In the genomic region with DNA sequence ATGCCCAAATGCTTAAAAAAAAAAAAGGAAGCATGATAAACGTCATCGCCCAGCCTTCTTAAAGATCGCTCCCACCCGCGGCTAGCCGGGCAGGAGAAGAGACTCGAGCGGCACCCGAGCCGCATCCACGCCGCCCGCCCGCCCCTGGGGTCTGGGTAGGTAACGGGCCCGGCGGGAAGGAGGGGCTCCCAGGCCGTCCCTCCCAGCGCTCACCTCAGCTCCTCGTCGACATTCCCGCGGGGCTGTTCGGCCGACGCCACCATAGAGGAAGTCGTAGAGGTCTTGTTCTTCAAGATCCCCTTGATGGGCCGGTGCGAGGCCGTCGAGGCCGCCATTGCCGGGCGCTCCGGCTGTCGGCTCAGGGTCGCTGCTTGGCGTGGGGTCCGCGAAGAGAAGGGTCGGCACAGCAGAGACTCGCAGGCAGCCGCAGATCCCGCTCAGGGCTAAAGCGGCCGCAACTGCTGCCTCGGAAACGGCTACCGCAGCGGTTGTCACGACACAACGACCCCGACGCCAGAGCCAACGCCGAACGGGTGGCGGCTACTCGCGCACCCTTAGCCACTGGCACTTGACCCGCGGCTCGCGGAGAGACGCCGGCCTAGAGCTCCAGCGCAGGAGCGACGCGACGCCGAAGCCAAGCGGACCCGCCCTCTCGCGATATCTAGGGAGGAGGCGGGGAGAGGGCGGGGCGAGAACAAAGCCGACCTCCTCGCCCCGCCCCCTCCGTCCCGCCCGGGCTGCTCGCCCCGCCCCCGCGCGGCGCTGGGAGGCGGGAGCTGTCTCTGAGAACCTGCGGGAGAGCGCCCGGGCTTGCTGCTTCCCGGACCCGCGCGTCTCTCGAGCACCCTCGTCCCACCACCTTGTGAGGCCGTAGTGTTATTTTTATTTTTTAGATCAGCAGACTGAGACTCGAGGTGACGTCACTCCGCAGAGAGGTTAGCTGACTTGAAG, we compare ENCODE assay signal across 8 cellular contexts. TPM values are rescaled to one million over a fixed set of nuclear protein-coding genes. Genes with fewer than 3 reads are reported as not detected.
DNase-seq lines count a peak whose midpoint lies in the region; ATAC-seq and TF ChIP-seq lines count a peak whose summit lies in the region.

A gene (minus strand): TSS at position 635 of the 951 bp plus-strand sequence. CDS start 300 bp downstream, at position 335.

- H3K18ac ChIP-seq in IMR-90 (ENCODE audit: low read depth, low read length) = peak within 1 kb of the TSS; percentile 10; the same call in 1 of the 2 replicates

- H3K4me1 ChIP-seq in IMR-90 (ENCODE audit: control insufficient read depth, insufficient read depth, low read length) = peaks cover 4% of the 10 kb centered on the region
- H3K4me1 ChIP-seq in OCI-LY7 (ENCODE audit: insufficient read depth, low read length, poor library complexity, severe bottlenecking) = peaks cover 58% of the 10 kb centered on the region
- H3K4me1 ChIP-seq in mucosa of rectum (ENCODE audit: control insufficient read depth in 2 of 2, insufficient read depth in 2 of 2, low read length in 2 of 2) = peaks cover 17 to 30% of the 10 kb centered on the region in 2 donors

- peaks cover 28% of the 10 kb centered on the region for H4K20me1 ChIP-seq in IMR-90 (ENCODE audit: insufficient read depth, low read length)
- peaks cover 13% of the 10 kb centered on the region; the same call in 1 of the 2 replicates for H4K20me1 ChIP-seq in OCI-LY7 (ENCODE audit: insufficient read depth, low read length)

- no peak within 1 kb of the TSS for H4K5ac ChIP-seq in IMR-90 (ENCODE audit: low read depth, low read length)

- H3K36me3 ChIP-seq in IMR-90 (ENCODE audit: control insufficient read depth, insufficient read depth, low read length) (0 out of 2 replicates have a peak, but pooled peaks cover 1% of the 10 kb centered on the region), OCI-LY7 (ENCODE audit: insufficient read depth, low read length) (peaks cover 11% of the 10 kb centered on the region; the same call in 1 of the 2 replicates), mucosa of rectum (ENCODE audit: control insufficient read depth in 2 of 2, insufficient read depth in 2 of 2, low read length in 2 of 2) (no peaks in the 10 kb centered on the region)

- H3K4me2 ChIP-seq in IMR-90 (ENCODE audit: low read depth, low read length) (peak within 1 kb of the TSS; percentile 93), OCI-LY7 (ENCODE audit: low read length) (peak within 1 kb of the TSS; percentile 86)

- BruUV-seq in IMR-90 (replicated peaks; lab: Mats Ljungman, UMichigan) (no TSS peak), OCI-LY7 (replicated peaks; lab: Mats Ljungman, UMichigan) (no TSS peak)

- H2AFZ ChIP-seq in IMR-90 (replicated peaks; ENCODE audit: low read length, poor library complexity) (peak within 1 kb of the TSS; percentile 93), OCI-LY7 (ENCODE audit: low read length) (peak within 1 kb of the TSS; percentile 83)

- intact Hi-C loops in IMR-90 (cut with micrococcal nuclease) (no loop called here), OCI-LY7 (cut with micrococcal nuclease; ENCODE audit: unreplicated experiment) (loop anchor here (1.0 to 5.0 kb wide), 2 partner anchors 103 to 364 kb away; a partner anchor contains a TSS)

- H3K9me2 ChIP-seq in OCI-LY7 (ENCODE audit: insufficient read depth, low read length) = no peaks in the 10 kb centered on the region

- no peak for TF ChIP-seq RAD21 in IMR-90 (IDR thresholded peaks at IDR 0.05; ENCODE audit: low read length)

- H4K8ac ChIP-seq in IMR-90 (ENCODE audit: low read depth in 2 of 2, low read length in 2 of 2) = peak within 1 kb of the TSS in 1 of 2 experiments; percentile 84; a peak in 2 of 4 replicates

- POLR2A ChIA-PET in IMR-90 (lab: Charles Lee; ENCODE audit: unreplicated experiment) (interaction anchor here (0.6 to 0.7 kb wide), 2 partner anchors 176 to 860 kb away, joined by 14 to 19 read pairs; no protein-coding TSS in a partner anchor), OCI-LY7 (lab: Charles Lee) (interaction anchor here (0.6 to 4.3 kb wide), 15 partner anchors 9 to 1153 kb away, joined by 3 to 28 read pairs (median 4); a partner anchor contains a TSS)

- H3K79me2 ChIP-seq in OCI-LY7 (ENCODE audit: insufficient read depth, low read depth, low read length) = peaks cover 50% of the 10 kb centered on the region

- no peak within 1 kb of the TSS for H2AK5ac ChIP-seq in IMR-90 (ENCODE audit: low read depth, low read length)

- H3K9me3 ChIP-seq in IMR-90 (ENCODE audit: control insufficient read depth, insufficient read depth, low read length) (no peaks in the 10 kb centered on the region), OCI-LY7 (ENCODE audit: low read length) (no peaks in the 10 kb centered on the region), mucosa of rectum (ENCODE audit: control insufficient read depth in 2 of 2, low read length in 2 of 2) (no peaks in the 10 kb centered on the region)

- WGBS in IMR-90 (ENCODE audit: extremely low coverage in 2 of 2, insufficient read length in 1 of 2), 2 experiments = 1% methylated on average over 39 of the region's 105 CpGs; no CpG with 5 or more reads in 1 of the 2 experiments

- peak within 1 kb of the TSS; percentile 82 for H3K9ac ChIP-seq in IMR-90 (ENCODE audit: low read depth, low read length)
- peak within 1 kb of the TSS; percentile 93 to 99 for H3K9ac ChIP-seq in mucosa of rectum (ENCODE audit: low read depth in 1 of 2, low read length in 2 of 2)

- TF ChIP-seq CTCF in IMR-90 (conservative IDR thresholded peaks at IDR 0.05; ENCODE audit: low read depth, low read length) (no peak), OCI-LY7 (conservative IDR thresholded peaks at IDR 0.05; ENCODE audit: low read length) (no peak)

- H2AK9ac ChIP-seq in IMR-90 (replicated peaks; ENCODE audit: low read depth, low read length, poor library complexity) = no peak within 1 kb of the TSS

- H3K4ac ChIP-seq in IMR-90 (ENCODE audit: low read depth, low read length) = peak within 1 kb of the TSS; percentile 78

- peaks cover 14 to 37% of the 10 kb centered on the region in 2 experiments; a peak in 3 of 4 replicates for H3K79me1 ChIP-seq in IMR-90 (ENCODE audit: low read depth in 1 of 2, low read length in 2 of 2)

- H3K27me3 ChIP-seq in IMR-90 (ENCODE audit: control insufficient read depth, insufficient read depth, low read length) = peaks cover 4% of the 10 kb centered on the region; the same call in 1 of the 2 replicates
- no peaks in the 10 kb centered on the region for H3K27me3 ChIP-seq in mucosa of rectum (ENCODE audit: control insufficient read depth in 2 of 2, insufficient read depth in 2 of 2, low read length in 2 of 2)

- H4K91ac ChIP-seq in IMR-90 (ENCODE audit: insufficient read depth, low read depth, low read length) = 0 out of 2 replicates have a peak within 1 kb of the TSS, but pooled peaks have one; percentile 37

- no peak within 1 kb of the TSS for H2BK120ac ChIP-seq in IMR-90 (ENCODE audit: low read depth, low read length)

- no peak within 1 kb of the TSS for H2BK20ac ChIP-seq in IMR-90 (ENCODE audit: low read depth, low read length)

- in situ Hi-C loops in IMR-90 (cut with MboI; ENCODE audit: low sequenced_read_pairs) = no loop called here

- peak within 1 kb of the TSS; percentile 84 for H3K23ac ChIP-seq in IMR-90 (ENCODE audit: low read depth, low read length)

- dilution Hi-C loops in IMR-90 (cut with HindIII; ENCODE audit: low sequenced_read_pairs, unreplicated experiment) = no loop called here

- H3K27ac ChIP-seq in IMR-90 (ENCODE audit: insufficient read depth, low read length) (peak within 1 kb of the TSS; percentile 70), OCI-LY7 (ENCODE audit: low read depth, low read length, poor library complexity, severe bottlenecking) (peak within 1 kb of the TSS; percentile 89), epithelial cell of prostate (peak within 1 kb of the TSS; percentile 55), mucosa of rectum (ENCODE audit: low read depth in 2 of 2, low read length in 2 of 2) (peak within 1 kb of the TSS; percentile 94)

- peak; percentile 96 for TF ChIP-seq POLR2A in IMR-90 (IDR thresholded peaks at IDR 0.05; ENCODE audit: low read depth, low read length)

- peaks cover 10% of the 10 kb centered on the region for H3K9me1 ChIP-seq in IMR-90 (ENCODE audit: insufficient read depth, low read length)

- DNase-seq in DMS 273 (lab: John Stamatoyannopoulos, UW; ENCODE audit: unreplicated experiment) (peak; percentile 98), IMR-90 (peak; percentile 86), OCI-LY7 (ENCODE audit: low spot score) (peak; percentile 95), activated T-cell treated with anti-CD3 and anti-CD28 coated beads for 48 hours (ENCODE audit: low read depth) (peak; percentile 92), epithelial cell of prostate (ENCODE audit: low read depth, low spot score) (no peak)
- DNase-seq in stimulated activated CD8-positive, alpha-beta memory T cell treated with anti-CD3 and anti-CD28 coated beads, Interleukin-4, amount 100 ng/mL, for 4 hours (ENCODE audit: low read depth in 2 of 2, low spot score in 1 of 2) = peak; percentile 77 to 81

- peak within 1 kb of the TSS; percentile 61 for H2BK5ac ChIP-seq in IMR-90 (ENCODE audit: low read depth, low read length, poor library complexity, severe bottlenecking)

- H3K56ac ChIP-seq in IMR-90 (ENCODE audit: extremely low read depth, insufficient read depth, low read length) = peak within 1 kb of the TSS; percentile 5

- H3K14ac ChIP-seq in IMR-90 (replicated peaks; ENCODE audit: low read depth, low read length) = peak within 1 kb of the TSS; percentile 69

- no peak within 1 kb of the TSS for H2BK15ac ChIP-seq in IMR-90 (ENCODE audit: low read depth, low read length)

- ATAC-seq in GM21528 (IDR thresholded peaks at IDR 0.05; ENCODE audit: low FRiP score, unreplicated experiment) (peak; percentile 68), IMR-90 (ENCODE audit: low read depth) (peak; percentile 96)

- peak within 1 kb of the TSS; percentile 83 for H3K4me3 ChIP-seq in IMR-90 (ENCODE audit: insufficient read depth, low read depth, low read length)
- peak within 1 kb of the TSS; percentile 89 for H3K4me3 ChIP-seq in OCI-LY7 (ENCODE audit: low read depth, low read length, poor library complexity, severe bottlenecking)
- peak within 1 kb of the TSS; percentile 85 to 92 for H3K4me3 ChIP-seq in mucosa of rectum (ENCODE audit: low read length in 2 of 2)

- CTCF ChIA-PET in IMR-90 (lab: Yijun Ruan, JAX) (interaction anchor here (1.2 kb wide), 1 partner anchor 272 kb away, joined by 6 read pairs; a partner anchor contains a TSS), OCI-LY7 (lab: Charles Lee; ENCODE audit: unreplicated experiment) (interaction anchor here (0.6 to 1.2 kb wide), 3 partner anchors 195 to 774 kb away, joined by 7 to 8 read pairs (median 7); a partner anchor contains a TSS)

TF ChIP-seq in IMR-90, 13 proteins besides CTCF, POLR2A, EP300 and RAD21 (continues in another document):
- TF ChIP-seq RFX5 (IDR thresholded peaks at IDR 0.05; ENCODE audit: low read depth, low read length) (no peak), MAZ (IDR thresholded peaks at IDR 0.05; ENCODE audit: borderline replicate concordance, low read depth, low read length) (peak; percentile 86; the same call in 1 of the 2 replicates), MAFK (IDR thresholded peaks at IDR 0.05; ENCODE audit: low read depth, low read length) (no peak)

RNA-seq across cellular contexts. Expression of the gene that starts here (rescaled TPM):
- total RNA-seq in IMR-90 (2012; rRNA removed) (36.0 and 55.3 TPM in 2 replicates), OCI-LY7 (2022) (86.5 and 91.9 TPM in 2 replicates)
- polyA plus RNA-seq in IMR-90 (2012; rRNA removed) = 9.2 and 12.1 TPM in 2 replicates
- 16.0 and 21.1 TPM in 2 replicates for polyA plus RNA-seq in IMR-90 (2012; cell fraction: cytosol; rRNA removed)
- polyA plus RNA-seq in IMR-90 (2012; cell fraction: nucleus; rRNA removed; ENCODE audit: low replicate concordance) = 5.1 and 11.0 TPM in 2 replicates
- 239 and 294 TPM in 2 replicates for total RNA-seq in OCI-LY7 (2014; rRNA removed; shearing (Covaris generic))
